ENCODE assay signal across 11 cellular contexts in genomic region chr2:190415794-190416729, GRCh38. TPM values are rescaled to one million over a fixed set of nuclear protein-coding genes. Genes with fewer than 3 reads are reported as not detected.
DNase-seq lines count a peak whose midpoint lies in the region; ATAC-seq, FAIRE-seq and TF ChIP-seq lines count a peak whose summit lies in the region.
"Had no signal": no experiment of that assay in that cellular context is flagged by ENCODE, and none has a peak within 500 bp of the region (broad histone marks: within the 10 kb centered on the region; RNA-seq: fewer than 3 reads in every experiment).

No MANE protein-coding gene starts in this region.

- H3K4me1 ChIP-seq in heart right ventricle, result peaks cover 0 to 67% (median 37%) of the 10 kb centered on the region in 9 donors
- H3K4me1 ChIP-seq in Karpas-422 (ENCODE audit: low read length), result peaks cover 77% of the 10 kb centered on the region
- H3K4me1 ChIP-seq in GM12878 (ENCODE audit: control insufficient read depth, insufficient read depth, low read length), result peaks cover 13% of the 10 kb centered on the region
- peaks cover 19% of the 10 kb centered on the region for H3K4me1 ChIP-seq in upper lobe of right lung

- ATAC-seq in heart right ventricle (no peak), Right ventricle myocardium superior (ENCODE audit: poor library complexity) (no peak), GM12878 (peak; percentile 55), upper lobe of right lung (no peak), GM19395 (IDR thresholded peaks at IDR 0.05; ENCODE audit: unreplicated experiment) (no peak)

- POLR2A ChIA-PET in GM12878 (lab: Charles Lee), result interaction anchor here (0.8 to 1.6 kb wide), 4 partner anchors 17 to 264 kb away, joined by 3 to 4 read pairs (median 3); no protein-coding TSS in a partner anchor

- H3K9me3 ChIP-seq in heart right ventricle, result no peaks in the 10 kb centered on the region
- H3K9me3 ChIP-seq in Karpas-422 (ENCODE audit: low read length), result no peaks in the 10 kb centered on the region
- H3K9me3 ChIP-seq in GM12878 (replicated peaks; ENCODE audit: control insufficient read depth, insufficient read depth, low read length), result no peaks in the 10 kb centered on the region
- no peaks in the 10 kb centered on the region for H3K9me3 ChIP-seq in upper lobe of right lung
- H3K9me3 ChIP-seq: tibial artery had no signal

- H4K20me1 ChIP-seq in Karpas-422 (ENCODE audit: insufficient read depth, low read depth, low read length) (no peaks in the 10 kb centered on the region), GM12878 (ENCODE audit: control insufficient read depth, insufficient read depth) (no peaks in the 10 kb centered on the region)

- in situ Hi-C loops in GM12878 (cut with MboI), result no loop called here

- H2AFZ ChIP-seq in Karpas-422 (ENCODE audit: low read length), result no peak overlapping the region
- H2AFZ ChIP-seq in GM12878 (ENCODE audit: control insufficient read depth, low read depth, low read length), result peak overlapping the region; percentile 78

- H3K79me2 ChIP-seq in Karpas-422 (ENCODE audit: low read length) (peaks cover 89% of the 10 kb centered on the region), GM12878 (ENCODE audit: control insufficient read depth, insufficient read depth, low read length) (peaks cover 27% of the 10 kb centered on the region)

- no peaks in the 10 kb centered on the region for H3K9me2 ChIP-seq in Karpas-422 (replicated peaks; ENCODE audit: insufficient read depth, low read length)

- FAIRE-seq in GM12878 (lab: Jason Lieb, UNC), result no peak

- H3K27me3 ChIP-seq in heart right ventricle (no peaks in the 10 kb centered on the region), Karpas-422 (ENCODE audit: low read length) (no peaks in the 10 kb centered on the region), GM12878 (replicated peaks in 1 of 2; ENCODE audit: control insufficient read depth in 2 of 2, insufficient read depth in 2 of 2, low read length in 1 of 2) (no peaks in the 10 kb centered on the region), upper lobe of right lung (no peaks in the 10 kb centered on the region)
- H3K27me3 ChIP-seq: tibial artery had no signal

- TF ChIP-seq EP300 in GM12878 (IDR thresholded peaks at IDR 0.05; ENCODE audit: borderline replicate concordance in 1 of 2, control insufficient read depth in 1 of 2, low read depth in 2 of 2, low read length in 2 of 2), result no peak

- CTCF ChIA-PET in GM12878 (lab: Yijun Ruan, JAX), result interaction anchor here (1.0 to 1.6 kb wide), 6 partner anchors 9 to 241 kb away, joined by 3 to 5 read pairs (median 4); no protein-coding TSS in a partner anchor

- no peak for DNase-seq in heart right ventricle
- DNase-seq in Right ventricle myocardium superior, result no peak
- peak; percentile 74 for DNase-seq in Karpas-422
- DNase-seq in GM12878 (ENCODE audit: low read depth, low spot score), result no peak
- no peak for DNase-seq in upper lobe of right lung
- no peak for DNase-seq in glomerular visceral epithelial cell (ENCODE audit: extremely low spot score)
- no peak for DNase-seq in HPDE6-E6E7 (ENCODE audit: extremely low spot score)
- DNase-seq: effector CD4-positive, alpha-beta T cell; stimulated activated CD4-positive, alpha-beta T cell treated with anti-CD3 and anti-CD28 coated beads, Interleukin-12 subunit alpha, Interleukin-12 subunit beta, amount 100 ng/mL, for 4 hours; tibial artery had no signal

- H3K9ac ChIP-seq in Karpas-422 (ENCODE audit: low read length), result peak overlapping the region; percentile 15
- H3K9ac ChIP-seq in GM12878 (ENCODE audit: control insufficient read depth, insufficient read depth, low read length), result no peak overlapping the region; the same call in 1 of the 2 replicates

- H3K36me3 ChIP-seq in heart right ventricle (no peaks in the 10 kb centered on the region), Karpas-422 (ENCODE audit: insufficient read depth, low read length) (no peaks in the 10 kb centered on the region; the same call in 1 of the 2 replicates), GM12878 (ENCODE audit: control insufficient read depth in 2 of 2, insufficient read depth in 2 of 2, low read length in 1 of 2) (0 out of 4 replicates have a peak, but pooled peaks cover 0 to 2% of the 10 kb centered on the region in 2 experiments), upper lobe of right lung (no peaks in the 10 kb centered on the region)
- H3K36me3 ChIP-seq: tibial artery had no signal

- no peak for TF ChIP-seq RAD21 in GM12878 (IDR thresholded peaks at IDR 0.05; ENCODE audit: insufficient read depth, low read depth, low read length)

- H3K4me3 ChIP-seq in heart right ventricle, result peak overlapping the region in 1 of 10 donors; percentile 8
- H3K4me3 ChIP-seq in Karpas-422 (ENCODE audit: low read length), result peak overlapping the region; percentile 48
- H3K4me3 ChIP-seq in GM12878, result no peak overlapping the region
- H3K4me3 ChIP-seq in upper lobe of right lung, result no peak overlapping the region
- H3K4me3 ChIP-seq: tibial artery had no signal

- intact Hi-C loops in heart right ventricle (cut with DNase I) (loop anchor here in 3 of 10 donors (5.0 to 10.0 kb wide), 2 partner anchors 49 to 51 kb away; no protein-coding TSS in a partner anchor), Right ventricle myocardium superior (cut with DNase I) (loop anchor here (10.0 kb wide), 1 partner anchor 49 kb away; no protein-coding TSS in a partner anchor), GM12878 (cut with micrococcal nuclease; ENCODE audit: unreplicated experiment) (no loop called here), upper lobe of right lung (cut with DNase I) (no loop called here)

- no TSS peak for BruUV-seq in GM12878 (replicated peaks; lab: Mats Ljungman, UMichigan)

- TF ChIP-seq POLR2A in GM12878 (IDR thresholded peaks at IDR 0.05; ENCODE audit: low read depth, low read length), result no peak

- TF ChIP-seq CTCF in heart right ventricle (IDR thresholded peaks at IDR 0.05) (no peak), GM12878 (IDR thresholded peaks at IDR 0.05 in 2 of 3, conservative IDR thresholded peaks at IDR 0.05 in 1 of 3; ENCODE audit: control insufficient read depth in 2 of 3, extremely low read depth in 1 of 3, insufficient read depth in 1 of 3, low read depth in 3 of 3, low read length in 3 of 3) (no peak), upper lobe of right lung (IDR thresholded peaks at IDR 0.05) (no peak)

- H3K4me2 ChIP-seq in Karpas-422 (ENCODE audit: low read depth, low read length, poor library complexity, severe bottlenecking) (peak overlapping the region; percentile 73), GM12878 (ENCODE audit: control insufficient read depth, insufficient read depth) (peak overlapping the region; percentile 69)

- 54 to 72% methylated on average over 2 of the region's 2 CpGs for WGBS in heart right ventricle, 2 donors
- WGBS in GM12878 (ENCODE audit: insufficient coverage, insufficient replicate concordance, low lambda C conversion rate, missing lambda C conversion rate), result 4% methylated on average over 2 of the region's 2 CpGs

- RAD21 ChIA-PET in GM12878 (lab: Charles Lee; ENCODE audit: unreplicated experiment), result interaction anchor here (0.7 to 1.3 kb wide), 5 partner anchors 9 to 146 kb away, joined by 3 to 5 read pairs (median 3); no protein-coding TSS in a partner anchor

- SMC1A ChIA-PET in GM12878 (lab: Charles Lee; ENCODE audit: uncharacterized antibody, unreplicated experiment), result interaction anchor here (0.7 to 4.6 kb wide), 14 partner anchors 9 to 207 kb away, joined by 3 to 21 read pairs (median 4); no protein-coding TSS in a partner anchor

- H3K27ac ChIP-seq in heart right ventricle (peak overlapping the region in 9 of 10 donors; percentile 0 to 75 (median 49)), Karpas-422 (ENCODE audit: low read length) (peak overlapping the region; percentile 74), GM12878 (ENCODE audit: control insufficient read depth, insufficient read depth) (peak overlapping the region; percentile 71), upper lobe of right lung (peak overlapping the region; percentile 47)
- H3K27ac ChIP-seq: tibial artery had no signal

TF ChIP-seq in GM12878, 131 proteins besides CTCF, POLR2A, EP300 and RAD21 (continues in another document):
- TF ChIP-seq SMARCA5 (IDR thresholded peaks at IDR 0.05) (no peak), TBL1XR1 (IDR thresholded peaks at IDR 0.05; ENCODE audit: low read depth, low read length) (no peak)

RNA-seq across cellular contexts. Expression of gene MFSD6, which starts 7.9 kb away (rescaled TPM):
- 10 to 100 TPM in 9 of 10 donors, 1 to 10 TPM in 1; 9.9 to 26.7 (median 16.8) TPM for total RNA-seq in heart right ventricle
- polyA plus RNA-seq in heart right ventricle, result 10 to 100 TPM in 1 of 2 donors, 1 to 10 TPM in 1; 9.7 to 14.9 TPM
- total RNA-seq in Right ventricle myocardium superior, result 21.8 TPM
- total RNA-seq in Karpas-422 (2014; rRNA removed; shearing (Covaris generic); ENCODE audit: low replicate concordance), result 65.5 and 65.9 TPM in 2 replicates
- total RNA-seq in GM12878 (2013; cell fraction: nucleolus; rRNA removed), result 50.7 and 65.8 TPM in 2 replicates
- total RNA-seq in GM12878 (2014; rRNA removed), result 38.3 and 38.6 TPM in 2 replicates
- 20.6 and 21.5 TPM in 2 replicates for total RNA-seq in GM12878 (2014; rRNA removed; fragmentation: Illumina TruSeq; extraction: Trizol)
- 42.6 and 44.1 TPM in 2 replicates for total RNA-seq in GM12878 (2021)
- polyA plus RNA-seq in GM12878 (2011; ENCODE audit: low read depth), result 12.2 TPM
- polyA plus RNA-seq in GM12878 (2011; rRNA removed), result 20.9 and 25.8 TPM in 2 replicates
- polyA plus RNA-seq in GM12878 (2011; cell fraction: cytosol; rRNA removed), result 19.6 and 22.2 TPM in 2 replicates
- polyA plus RNA-seq in GM12878 (2011; cell fraction: nucleus; rRNA removed), result 12.9 and 13.6 TPM in 2 replicates
- polyA plus RNA-seq in GM12878 (2012), result 19.4 and 20.9 TPM in 2 replicates
- polyA plus RNA-seq in GM12878 (2014; fragmentation: Illumina TruSeq; extraction: Trizol), result 32.2 and 32.5 TPM in 2 replicates
- polyA plus RNA-seq in GM12878 (2014; fragmentation: Nextera tagmentation; extraction: Ambion mirVana), result 10 to 100 TPM in 1 of 2 experiments, 1 to 10 TPM in 1; 6.7 to 10.3 TPM
- 26.9 and 29.5 TPM in 2 replicates for polyA plus RNA-seq in GM12878 (2014; rRNA removed)
- polyA plus RNA-seq in GM12878 (2016; fragmentation: Nextera tagmentation; extraction: Ambion mirVana), result 10 to 100 TPM; 19.5 to 34.4 TPM
- polyA minus RNA-seq in GM12878 (2011; rRNA and poly(A)+ RNA removed), result 37.5 and 45.6 TPM in 2 replicates
- polyA minus RNA-seq in GM12878 (2011; cell fraction: cytosol; rRNA and poly(A)+ RNA removed), result 12.7 and 12.8 TPM in 2 replicates
- 23.7 and 42.4 TPM in 2 replicates for polyA minus RNA-seq in GM12878 (2011; cell fraction: nucleus; rRNA and poly(A)+ RNA removed)
- 55.8 TPM for total RNA-seq in upper lobe of right lung
